ENCODE assay signal across 24 cellular contexts in the genomic region with DNA sequence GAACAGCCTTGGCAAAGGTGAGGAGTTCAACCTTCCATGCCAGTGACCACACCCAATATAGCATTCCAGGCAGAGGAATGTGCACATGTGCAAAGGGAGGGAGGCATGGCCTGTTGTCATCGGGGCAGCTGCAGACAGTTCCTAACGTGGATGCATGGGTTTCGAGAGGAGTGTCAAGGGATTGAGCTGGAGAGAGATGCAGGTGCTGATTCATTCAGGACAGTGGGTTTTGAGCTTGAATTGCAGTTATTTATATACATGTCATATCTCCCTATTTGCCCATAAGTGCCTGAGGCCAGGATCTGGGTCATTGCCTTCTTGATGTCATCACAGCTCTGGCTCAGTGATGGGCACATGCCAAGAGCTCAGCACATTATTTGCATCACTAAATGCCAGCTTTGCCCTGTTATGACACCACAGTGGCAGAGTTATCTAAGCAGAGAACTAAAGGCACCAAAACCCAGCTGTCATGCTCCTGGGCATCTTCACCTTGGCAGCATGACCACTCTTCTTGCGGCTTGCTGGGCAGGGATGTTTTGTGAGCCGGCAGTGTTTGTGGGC.
DNase-seq lines count a peak whose midpoint lies in the region; ATAC-seq, FAIRE-seq and TF ChIP-seq lines count a peak whose summit lies in the region.
"Had no signal": no experiment of that assay in that cellular context is flagged by ENCODE, and none has a peak within 500 bp of the region (broad histone marks: within the 10 kb centered on the region; RNA-seq: fewer than 3 reads in every experiment).

No MANE protein-coding gene starts in this region.

- no peaks in the 10 kb centered on the region for H3K27me3 ChIP-seq in MG63
- H3K27me3 ChIP-seq in bronchial epithelial cell (ENCODE audit: control insufficient read depth, insufficient read depth, low read length), result peaks cover 1% of the 10 kb centered on the region
- H3K27me3 ChIP-seq in right cardiac atrium (ENCODE audit: control insufficient read depth, insufficient read depth), result no peaks in the 10 kb centered on the region
- H3K27me3 ChIP-seq in transverse colon, result no peaks in the 10 kb centered on the region
- H3K27me3 ChIP-seq: BLaER1, gastroesophageal sphincter had no signal

- peak overlapping the region; percentile 69 for H3K27ac ChIP-seq in right cardiac atrium (ENCODE audit: low read length)
- no peak overlapping the region for H3K27ac ChIP-seq in transverse colon
- H3K27ac ChIP-seq: BLaER1, gastroesophageal sphincter, prostate gland, spleen had no signal

- in situ Hi-C loops in transverse colon (cut with MboI; ENCODE audit: low pct_ligation_motif_present in 1 of 4, low pct_unique_long_range_greater_than_20kb in 1 of 4, low sequenced_read_pairs in 3 of 4), result loop anchor here in 1 of 4 donors (10.0 kb wide), 1 partner anchor 253 kb away; no protein-coding TSS in a partner anchor

- TF ChIP-seq EP300 in transverse colon (IDR thresholded peaks at IDR 0.05; ENCODE audit: low read depth), result no peak

- no peak for TF ChIP-seq POLR2A in transverse colon (IDR thresholded peaks at IDR 0.05)

- no peak for TF ChIP-seq CTCF in bronchial epithelial cell (IDR thresholded peaks at IDR 0.05; ENCODE audit: insufficient read depth, low read length, severe bottlenecking)
- no peak for TF ChIP-seq CTCF in transverse colon (IDR thresholded peaks at IDR 0.05)

- H3K36me3 ChIP-seq in MG63, result no peaks in the 10 kb centered on the region
- no peaks in the 10 kb centered on the region for H3K36me3 ChIP-seq in bronchial epithelial cell (ENCODE audit: control insufficient read depth, insufficient read depth, low read length)
- H3K36me3 ChIP-seq in transverse colon, result no peaks in the 10 kb centered on the region
- H3K36me3 ChIP-seq: BLaER1, gastroesophageal sphincter, prostate gland, spleen had no signal

- 66% methylated on average over 5 of the region's 5 CpGs for WGBS in right cardiac atrium
- WGBS in transverse colon (ENCODE audit: low coverage in 1 of 2), 2 donors, result 83% methylated on average over 5 of the region's 5 CpGs; no CpG with 5 or more reads in 1 of the 2 donors

- H3K4me1 ChIP-seq in right cardiac atrium (ENCODE audit: control insufficient read depth, insufficient read depth, low read length) (peaks cover 5% of the 10 kb centered on the region), transverse colon (peaks cover 0 to 20% (median 0%) of the 10 kb centered on the region in 4 donors)
- H3K4me1 ChIP-seq: BLaER1, gastroesophageal sphincter, prostate gland had no signal

- H3K4me3 ChIP-seq in MG63 (no peak overlapping the region), bronchial epithelial cell (ENCODE audit: low read depth, low read length) (no peak overlapping the region), right cardiac atrium (ENCODE audit: low read length) (no peak overlapping the region), transverse colon (no peak overlapping the region)
- H3K4me3 ChIP-seq: BLaER1, gastroesophageal sphincter, GM12878, lung, prostate gland, spleen had no signal

- H3K9me3 ChIP-seq in MG63 (no peaks in the 10 kb centered on the region), right cardiac atrium (ENCODE audit: control insufficient read depth, low read length) (no peaks in the 10 kb centered on the region), transverse colon (no peaks in the 10 kb centered on the region)
- H3K9me3 ChIP-seq: BLaER1, gastroesophageal sphincter, prostate gland, spleen had no signal

- DNase-seq in MG63 (peak; percentile 43), bronchial epithelial cell (ENCODE audit: low read depth) (peak; percentile 60), right cardiac atrium (peak; percentile 57 to 70 (median 68)), transverse colon (peak; percentile 46), NCI-H774 (lab: John Stamatoyannopoulos, UW) (no peak), HuH-7.5 (ENCODE audit: low spot score) (no peak)
- DNase-seq: activated CD4-positive, alpha-beta T cell treated with anti-CD3 and anti-CD28 coated beads, Interleukin-2, amount 10 ng/mL, durations not matched to agents 7 days and 5 days; activated naive CD4-positive, alpha-beta T cell treated with Interleukin-2 at 50 U/mL for 16 hours; activated T-cell treated with anti-CD3 and anti-CD28 coated beads for 4 hours; cortex of kidney; GF-D8; naive thymus-derived CD8-positive, alpha-beta T cell; NCI-H1436; NCI-H2171; spleen; stimulated activated CD8-positive, alpha-beta memory T cell treated with anti-CD3 and anti-CD28 coated beads, Interleukin-4, amount 100 ng/mL, for 48 hours had no signal

- peak; percentile 66 for FAIRE-seq in bronchial epithelial cell (lab: Jason Lieb, UNC)
- FAIRE-seq: astrocyte, GM12878 had no signal

- ATAC-seq in right cardiac atrium, result peak; percentile 80 to 82
- ATAC-seq in HG03565 (IDR thresholded peaks at IDR 0.05; ENCODE audit: unreplicated experiment), result no peak
- ATAC-seq: gastroesophageal sphincter; GM12878; naive thymus-derived CD8-positive, alpha-beta T cell; Panc1 had no signal

- intact Hi-C loops in right cardiac atrium (cut with DNase I), result loop anchor here in 1 of 4 donors (10.0 kb wide), 1 partner anchor 253 kb away; no protein-coding TSS in a partner anchor
- intact Hi-C loops in transverse colon (cut with DNase I; ENCODE audit: low total_unique reads), result no loop called here

Comparison
In these comparisons a context has a peak if more than half of its experiments do, and no peak if none do; other contexts are left out.
1. DNase-seq: peak in MG63 (single experiment), bronchial epithelial cell (single experiment), right cardiac atrium (3 of 3) and transverse colon (single experiment); none in NCI-H774 (single experiment) and HuH-7.5 (single experiment).